In genomic region chr12:1443421-1444141, GRCh38 we compare ENCODE assay signal across 11 cellular contexts.
DNase-seq lines count a peak whose midpoint lies in the region; ATAC-seq and TF ChIP-seq lines count a peak whose summit lies in the region.
"Had no signal": no experiment of that assay in that cellular context is flagged by ENCODE, and none has a peak within 500 bp of the region (broad histone marks: within the 10 kb centered on the region; RNA-seq: fewer than 3 reads in every experiment).

No MANE protein-coding gene starts in this region.

- H3K4me3 Mint-ChIP-seq in mesothelial cell of epicardium = peak overlapping the region; percentile 52
- H3K4me3 Mint-ChIP-seq: T-helper 1 cell treated with Interleukin-12 subunit alpha and Interleukin-12 subunit beta and Interleukin-4 antibody, amounts not matched to agents 30 μg/mL and 1 μg/mL, for 36 hours had no signal

- no peaks in the 10 kb centered on the region for H3K9me3 Mint-ChIP-seq in mesothelial cell of epicardium
- H3K9me3 Mint-ChIP-seq: T-helper 1 cell treated with Interleukin-12 subunit alpha and Interleukin-12 subunit beta and Interleukin-4 antibody, amounts not matched to agents 30 μg/mL and 1 μg/mL, for 36 hours had no signal

- H3K4me1 Mint-ChIP-seq in mesothelial cell of epicardium = peaks cover 25% of the 10 kb centered on the region

- TF ChIP-seq CTCF in mesothelial cell of epicardium (IDR thresholded peaks at IDR 0.05; ENCODE audit: unreplicated experiment) = no peak

- peaks cover 8% of the 10 kb centered on the region for H3K36me3 Mint-ChIP-seq in mesothelial cell of epicardium

- no peak for DNase-seq in Right ventricle myocardium inferior (ENCODE audit: missing footprints)
- no peak for DNase-seq in cardiac septum (ENCODE audit: low spot score)
- DNase-seq in dedifferentiated amniotic fluid mesenchymal stem cell (ENCODE audit: extremely low spot score) = peak; percentile 53
- no peak for DNase-seq in mesothelial cell of epicardium (ENCODE audit: low spot score in 2 of 2, unreplicated experiment in 2 of 2)
- no peak for DNase-seq in NCI-H524 treated with DMSO at 0.1 percent for 48 hours (lab: John Stamatoyannopoulos, UW)
- no peak for DNase-seq in NCI-H1930 (lab: John Stamatoyannopoulos, UW)
- DNase-seq: Karpas-422, NCI-H69 had no signal

- peak overlapping the region; percentile 93 for H3K27ac Mint-ChIP-seq in mesothelial cell of epicardium
- H3K27ac Mint-ChIP-seq: T-helper 1 cell treated with Interleukin-12 subunit alpha and Interleukin-12 subunit beta and Interleukin-4 antibody, amounts not matched to agents 30 μg/mL and 1 μg/mL, for 36 hours had no signal

- peak; percentile 60 for ATAC-seq in Right ventricle myocardium inferior
- ATAC-seq in GM18870 (IDR thresholded peaks at IDR 0.05; ENCODE audit: unreplicated experiment) = no peak
- no peak for ATAC-seq in GM21367 (IDR thresholded peaks at IDR 0.05; ENCODE audit: unreplicated experiment)

- H3K27me3 Mint-ChIP-seq in mesothelial cell of epicardium (ENCODE audit: low read depth) = no peaks in the 10 kb centered on the region

- intact Hi-C loops in Right ventricle myocardium inferior (cut with DNase I) (no loop called here), cardiac septum (cut with DNase I) (no loop called here)
